In the genomic region with DNA sequence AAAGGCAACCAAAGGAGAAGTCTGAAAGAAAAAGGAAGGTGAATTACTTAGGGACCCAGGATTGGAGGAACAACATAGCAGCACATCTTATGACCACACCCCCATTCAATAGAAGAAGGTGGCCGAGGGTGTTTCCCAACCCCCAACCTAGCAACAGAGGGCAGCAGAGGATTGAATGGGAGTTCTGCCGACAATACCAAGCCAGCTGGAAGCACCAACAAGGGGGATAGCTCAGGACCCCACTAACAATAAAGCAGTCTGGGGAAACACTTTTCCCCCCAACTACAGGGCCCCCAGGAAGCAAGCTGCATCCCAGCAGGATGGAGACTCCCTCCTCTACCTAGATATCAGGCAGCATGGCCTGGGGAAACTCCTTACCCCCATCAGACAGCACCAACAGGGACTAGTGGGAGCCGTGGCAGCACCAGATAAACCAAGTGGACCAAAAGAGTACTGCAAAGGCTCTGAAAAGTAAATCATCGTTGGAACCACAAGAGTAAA, we compare ENCODE assay signal across 8 cellular contexts.
DNase-seq lines count a peak whose midpoint lies in the region; ATAC-seq, FAIRE-seq and TF ChIP-seq lines count a peak whose summit lies in the region.

No MANE protein-coding gene starts in this region.

- no peaks in the 10 kb centered on the region for H3F3A ChIP-seq in OCI-LY1 (ENCODE audit: insufficient read depth, low read length)

- H3K27me3 Mint-ChIP-seq in nephron (ENCODE audit: low read depth): no peaks in the 10 kb centered on the region

- intact Hi-C loops in lower leg skin (cut with DNase I; ENCODE audit: low total_unique reads): loop anchor here (10.0 kb wide), 1 partner anchor 75 kb away; no protein-coding TSS in a partner anchor

- no peak overlapping the region for H3K9ac ChIP-seq in OCI-LY1 (ENCODE audit: low read length)

- TF ChIP-seq POLR2A in GM12892 (IDR thresholded peaks at IDR 0.05; ENCODE audit: low read depth, low read length): no peak
- no peak for TF ChIP-seq POLR2A in lower leg skin (IDR thresholded peaks at IDR 0.05)

- H3K27ac Mint-ChIP-seq in nephron: peak overlapping the region; percentile 53 to 94 (median 80)

- no peaks in the 10 kb centered on the region for H3K9me2 ChIP-seq in OCI-LY1 (ENCODE audit: low read depth, low read length)

- H3K9me3 Mint-ChIP-seq in nephron: no peaks in the 10 kb centered on the region

- H3K36me3 ChIP-seq in OCI-LY1 (ENCODE audit: insufficient read depth, low read length): no peaks in the 10 kb centered on the region

- H3K27me3 ChIP-seq in OCI-LY1 (ENCODE audit: insufficient read depth, low read length): no peaks in the 10 kb centered on the region

- ATAC-seq in esophagus mucosa (peak; percentile 33), HG03457 (IDR thresholded peaks at IDR 0.05; ENCODE audit: unreplicated experiment) (no peak)

- FAIRE-seq in GM12892 (lab: Jason Lieb, UNC): peak; percentile 24
- no peak for FAIRE-seq in frontal cortex (lab: Jason Lieb, UNC)

- H3K36me3 Mint-ChIP-seq in nephron (ENCODE audit: low read depth): no peaks in the 10 kb centered on the region

- DNase-seq in GM12892 (ENCODE audit: insufficient read length): no peak
- DNase-seq in frontal cortex (ENCODE audit: low spot score in 2 of 2): no peak
- no peak for DNase-seq in DMS79 treated with DMSO at 0.1 percent for 48 hours (lab: John Stamatoyannopoulos, UW)
- DNase-seq in lower leg skin (ENCODE audit: low spot score in 2 of 2): no peak

- H3K4me3 ChIP-seq in OCI-LY1 (ENCODE audit: low read depth, low read length, poor library complexity, severe bottlenecking): no peak overlapping the region
- no peak overlapping the region for H3K4me3 ChIP-seq in lower leg skin (ENCODE audit: low read depth, poor library complexity, severe bottlenecking)

- TF ChIP-seq CTCF in OCI-LY1 (IDR thresholded peaks at IDR 0.05; ENCODE audit: low read length): peak; percentile 45; the same call in 1 of the 2 replicates
- peak; percentile 18 to 27 (median 25) for TF ChIP-seq CTCF in nephron (IDR thresholded peaks at IDR 0.05; ENCODE audit: unreplicated experiment in 3 of 3)
- TF ChIP-seq CTCF in lower leg skin (IDR thresholded peaks at IDR 0.05): no peak

- H4K20me1 ChIP-seq in OCI-LY1 (ENCODE audit: insufficient read depth, low read length): no peaks in the 10 kb centered on the region

- 49 to 62% methylated on average over 4 of the region's 4 CpGs for WGBS in lower leg skin, 2 donors

- peaks cover 10% of the 10 kb centered on the region for H3K4me1 ChIP-seq in OCI-LY1 (ENCODE audit: insufficient read depth, low read length, severe bottlenecking)

- H3K79me2 ChIP-seq in OCI-LY1 (ENCODE audit: insufficient read depth, low read length): no peaks in the 10 kb centered on the region

- H3K4me3 Mint-ChIP-seq in nephron: peak overlapping the region in 1 of 3 experiments; percentile 21

- H3K4me1 Mint-ChIP-seq in nephron: peaks cover 30% of the 10 kb centered on the region

- no peak overlapping the region for H3K27ac ChIP-seq in OCI-LY1 (ENCODE audit: low read depth, low read length, poor library complexity, severe bottlenecking)

- H2AFZ ChIP-seq in OCI-LY1 (ENCODE audit: low read length): no peak overlapping the region

- H3K9me3 ChIP-seq in OCI-LY1 (ENCODE audit: low read length): no peaks in the 10 kb centered on the region

- H3K4me2 ChIP-seq in OCI-LY1 (ENCODE audit: low read length): no peak overlapping the region

Comparison
In these comparisons a context has a peak if more than half of its experiments do, and no peak if none do; other contexts are left out.
1. CTCF ChIP-seq: peak in OCI-LY1 (single experiment) and nephron (3 of 3); none in lower leg skin (0 of 3).